Comparison of ENCODE assay signal across 8 cellular contexts in genomic region chr9:136902259-136902821, GRCh38. TPM values are rescaled to one million over a fixed set of nuclear protein-coding genes. Genes with fewer than 3 reads are reported as not detected.
DNase-seq lines count a peak whose midpoint lies in the region; ATAC-seq and TF ChIP-seq lines count a peak whose summit lies in the region.

No MANE protein-coding gene starts in this region.

- H3K4me3 ChIP-seq in GM23338 (no peak overlapping the region), adipocyte (ENCODE audit: low read length) (peak overlapping the region; percentile 39)

- TF ChIP-seq CTCF in GM23338 (conservative IDR thresholded peaks at IDR 0.05; ENCODE audit: low read depth in 2 of 2) = no peak

- no peak overlapping the region for H2AFZ ChIP-seq in GM23338

- H3K36me3 Mint-ChIP-seq in GM23338 (ENCODE audit: low read depth) = peaks cover 68% of the 10 kb centered on the region

- H3K9me3 Mint-ChIP-seq in GM23338 = no peaks in the 10 kb centered on the region

- H3K4me1 ChIP-seq in GM23338 (ENCODE audit: insufficient read depth) = no peaks in the 10 kb centered on the region
- H3K4me1 ChIP-seq in adipocyte (ENCODE audit: control insufficient read depth, insufficient read depth, low read length) = peaks cover 25% of the 10 kb centered on the region

- H3K9me2 ChIP-seq in GM23338 (ENCODE audit: insufficient read depth) = no peaks in the 10 kb centered on the region

- peak; percentile 97 for DNase-seq in DMS53 (lab: John Stamatoyannopoulos, UW)
- DNase-seq in GM23338 (ENCODE audit: low spot score) = no peak
- peak; percentile 35 for DNase-seq in SHP77 treated with DMSO at 0.1 percent for 48 hours (lab: John Stamatoyannopoulos, UW)
- peak; percentile 75 for DNase-seq in adipocyte (ENCODE audit: low read depth)
- peak; percentile 73 for DNase-seq in stimulated activated CD8-positive, alpha-beta memory T cell treated with anti-CD3 and anti-CD28 coated beads, Interleukin-12 subunit alpha, Interleukin-12 subunit beta, amount 100 ng/mL, for 1 hour (ENCODE audit: low read depth)
- no peak for DNase-seq in NCI-H2227 (lab: John Stamatoyannopoulos, UW; ENCODE audit: unreplicated experiment)
- DNase-seq in DMS 273 (lab: John Stamatoyannopoulos, UW; ENCODE audit: unreplicated experiment) = no peak

- peak overlapping the region; percentile 74 for H3K9ac ChIP-seq in adipocyte (ENCODE audit: low read length)

- peak; percentile 30; the same call in 2 of the 3 replicates for ATAC-seq in GM23338

- H3K4me1 Mint-ChIP-seq in GM23338 = no peaks in the 10 kb centered on the region

- peaks cover 17% of the 10 kb centered on the region for H4K20me1 ChIP-seq in GM23338 (replicated peaks; ENCODE audit: insufficient read depth)

- H3K27me3 ChIP-seq in GM23338 (ENCODE audit: insufficient read depth) (no peaks in the 10 kb centered on the region), adipocyte (replicated peaks; ENCODE audit: control insufficient read depth, insufficient read depth, low read length) (no peaks in the 10 kb centered on the region), layer of hippocampus (ENCODE audit: control insufficient read depth, insufficient read depth, low read length) (no peaks in the 10 kb centered on the region)

- H3K79me2 ChIP-seq in GM23338 (replicated peaks; ENCODE audit: insufficient read depth) = peaks cover 15% of the 10 kb centered on the region

- H3K4me3 Mint-ChIP-seq in GM23338 = no peak overlapping the region

- no peaks in the 10 kb centered on the region for H3K9me3 ChIP-seq in adipocyte (ENCODE audit: control insufficient read depth, low read length)

- peaks cover 28% of the 10 kb centered on the region for H3K36me3 ChIP-seq in GM23338 (ENCODE audit: insufficient read depth)
- peaks cover 22% of the 10 kb centered on the region for H3K36me3 ChIP-seq in adipocyte (ENCODE audit: control insufficient read depth, insufficient read depth, low read length, severe bottlenecking)

- H3K4me2 ChIP-seq in GM23338 = no peak overlapping the region

- H3K27ac ChIP-seq in GM23338 (ENCODE audit: low read depth) = no peak overlapping the region
- H3K27ac ChIP-seq in layer of hippocampus (ENCODE audit: low read depth, low read length) = peak overlapping the region; percentile 63

- H3K27me3 Mint-ChIP-seq in GM23338 (ENCODE audit: insufficient read depth, low read depth, poor library complexity) = no peaks in the 10 kb centered on the region

- 0 out of 2 replicates have a peak, but pooled peaks cover 9% of the 10 kb centered on the region for H3F3A ChIP-seq in GM23338 (replicated peaks; ENCODE audit: low read depth)

- H3K27ac Mint-ChIP-seq in GM23338 = no peak overlapping the region

TF ChIP-seq in GM23338, 12 proteins besides CTCF, POLR2A, EP300 and RAD21:
- TF ChIP-seq EZH2 (IDR thresholded peaks at IDR 0.05; ENCODE audit: low read depth, unreplicated experiment) = no peak
- TF ChIP-seq CREB1 (CRISPR knock-in tag; IDR thresholded peaks at IDR 0.05; ENCODE audit: low read depth) = no peak

RNA-seq across cellular contexts. Expression of gene TRAF2, which starts 16.0 kb away (rescaled TPM):
- 31.5 and 39.9 TPM in 2 replicates for total RNA-seq in GM23338 (2014; rRNA removed; shearing (Covaris generic))
- polyA plus RNA-seq in GM23338 (2016; fragmentation: Nextera tagmentation; extraction: Ambion mirVana) = 24.8 and 25.4 TPM in 2 replicates

RNA-seq across cellular contexts. Expression of gene EDF1, which starts 36.2 kb away (rescaled TPM):
- total RNA-seq in GM23338 (2014; rRNA removed; shearing (Covaris generic)) = 273 and 326 TPM in 2 replicates
- polyA plus RNA-seq in GM23338 (2016; fragmentation: Nextera tagmentation; extraction: Ambion mirVana) = 793 and 860 TPM in 2 replicates

RNA-seq across cellular contexts. Expression of gene FBXW5, which starts 42.2 kb away (rescaled TPM):
- total RNA-seq in GM23338 (2014; rRNA removed; shearing (Covaris generic)) = 102 and 111 TPM in 2 replicates
- polyA plus RNA-seq in GM23338 (2016; fragmentation: Nextera tagmentation; extraction: Ambion mirVana) = 27.0 and 27.9 TPM in 2 replicates

RNA-seq across cellular contexts. Expression of gene C8G, which starts 42.7 kb away (rescaled TPM):
- not detected in 2 replicates for total RNA-seq in GM23338 (2014; rRNA removed; shearing (Covaris generic))
- not detected in 2 replicates for polyA plus RNA-seq in GM23338 (2016; fragmentation: Nextera tagmentation; extraction: Ambion mirVana)

RNA-seq across cellular contexts. Expression of gene LCN12, which starts 49.7 kb away (rescaled TPM):
- 0.69 and 2.6 TPM in 2 replicates for total RNA-seq in GM23338 (2014; rRNA removed; shearing (Covaris generic))
- 0.39 and 0.68 TPM in 2 replicates for polyA plus RNA-seq in GM23338 (2016; fragmentation: Nextera tagmentation; extraction: Ambion mirVana)

Comparison
In these comparisons a context has a peak if more than half of its experiments do, and no peak if none do; other contexts are left out.
1. DNase-seq: peak in DMS53 (single experiment), SHP77 treated with DMSO at 0.1 percent for 48 hours (single experiment), adipocyte (single experiment) and stimulated activated CD8-positive, alpha-beta memory T cell treated with anti-CD3 and anti-CD28 coated beads, Interleukin-12 subunit alpha, Interleukin-12 subunit beta, amount 100 ng/mL, for 1 hour (single experiment); none in GM23338 (single experiment), NCI-H2227 (single experiment) and DMS 273 (single experiment).